Comparison of ENCODE assay signal across 2 cellular contexts in the genomic region with DNA sequence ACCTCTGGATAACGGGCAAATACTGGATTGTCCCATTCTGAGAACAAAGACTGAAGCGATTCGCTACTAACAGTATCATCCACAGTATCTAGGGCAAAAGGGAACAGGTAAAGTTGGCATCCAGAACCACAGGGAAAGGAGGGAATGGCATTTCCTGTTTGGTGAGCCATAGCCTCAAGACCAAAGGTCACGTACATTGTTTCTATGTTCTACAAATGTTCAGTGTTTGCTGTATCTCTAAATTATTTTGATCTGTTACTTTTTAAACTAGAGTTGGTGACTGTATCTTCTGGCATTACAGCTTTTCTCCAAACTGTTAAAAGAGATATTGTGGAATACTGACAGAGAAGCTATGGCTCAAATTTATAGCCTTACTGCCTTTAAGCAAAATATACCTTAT.
TF ChIP-seq lines count a peak whose summit lies in the region.

No MANE protein-coding gene starts in this region.

TF ChIP-seq in HCT116, 20 proteins besides CTCF, POLR2A, EP300 and RAD21:
- TF ChIP-seq EZH2 (IDR thresholded peaks at IDR 0.05) (no peak), ZFX (IDR thresholded peaks at IDR 0.05) (no peak), SRF (IDR thresholded peaks at IDR 0.05; ENCODE audit: low read depth) (no peak), FOSL1 (IDR thresholded peaks at IDR 0.05; ENCODE audit: low read depth) (no peak), EGR1 (IDR thresholded peaks at IDR 0.05; ENCODE audit: low read depth) (no peak), SIN3A (IDR thresholded peaks at IDR 0.05; ENCODE audit: low read depth) (no peak), ATF3 (IDR thresholded peaks at IDR 0.05) (no peak), CEBPB (IDR thresholded peaks at IDR 0.05; ENCODE audit: low read depth) (no peak), JUND (IDR thresholded peaks at IDR 0.05) (no peak), MAX (IDR thresholded peaks at IDR 0.05) (no peak)
- TF ChIP-seq, protein P1, sequence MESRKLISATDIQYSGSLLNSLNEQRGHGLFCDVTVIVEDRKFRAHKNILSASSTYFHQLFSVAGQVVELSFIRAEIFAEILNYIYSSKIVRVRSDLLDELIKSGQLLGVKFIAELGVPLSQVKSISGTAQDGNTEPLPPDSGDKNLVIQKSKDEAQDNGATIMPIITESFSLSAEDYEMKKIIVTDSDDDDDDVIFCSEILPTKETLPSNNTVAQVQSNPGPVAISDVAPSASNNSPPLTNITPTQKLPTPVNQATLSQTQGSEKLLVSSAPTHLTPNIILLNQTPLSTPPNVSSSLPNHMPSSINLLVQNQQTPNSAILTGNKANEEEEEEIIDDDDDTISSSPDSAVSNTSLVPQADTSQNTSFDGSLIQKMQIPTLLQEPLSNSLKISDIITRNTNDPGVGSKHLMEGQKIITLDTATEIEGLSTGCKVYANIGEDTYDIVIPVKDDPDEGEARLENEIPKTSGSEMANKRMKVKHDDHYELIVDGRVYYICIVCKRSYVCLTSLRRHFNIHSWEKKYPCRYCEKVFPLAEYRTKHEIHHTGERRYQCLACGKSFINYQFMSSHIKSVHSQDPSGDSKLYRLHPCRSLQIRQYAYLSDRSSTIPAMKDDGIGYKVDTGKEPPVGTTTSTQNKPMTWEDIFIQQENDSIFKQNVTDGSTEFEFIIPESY (IDR thresholded peaks at IDR 0.05; ENCODE audit: extremely low read depth, insufficient replicate concordance, low read length) = no peak
- TF ChIP-seq, protein P2, sequence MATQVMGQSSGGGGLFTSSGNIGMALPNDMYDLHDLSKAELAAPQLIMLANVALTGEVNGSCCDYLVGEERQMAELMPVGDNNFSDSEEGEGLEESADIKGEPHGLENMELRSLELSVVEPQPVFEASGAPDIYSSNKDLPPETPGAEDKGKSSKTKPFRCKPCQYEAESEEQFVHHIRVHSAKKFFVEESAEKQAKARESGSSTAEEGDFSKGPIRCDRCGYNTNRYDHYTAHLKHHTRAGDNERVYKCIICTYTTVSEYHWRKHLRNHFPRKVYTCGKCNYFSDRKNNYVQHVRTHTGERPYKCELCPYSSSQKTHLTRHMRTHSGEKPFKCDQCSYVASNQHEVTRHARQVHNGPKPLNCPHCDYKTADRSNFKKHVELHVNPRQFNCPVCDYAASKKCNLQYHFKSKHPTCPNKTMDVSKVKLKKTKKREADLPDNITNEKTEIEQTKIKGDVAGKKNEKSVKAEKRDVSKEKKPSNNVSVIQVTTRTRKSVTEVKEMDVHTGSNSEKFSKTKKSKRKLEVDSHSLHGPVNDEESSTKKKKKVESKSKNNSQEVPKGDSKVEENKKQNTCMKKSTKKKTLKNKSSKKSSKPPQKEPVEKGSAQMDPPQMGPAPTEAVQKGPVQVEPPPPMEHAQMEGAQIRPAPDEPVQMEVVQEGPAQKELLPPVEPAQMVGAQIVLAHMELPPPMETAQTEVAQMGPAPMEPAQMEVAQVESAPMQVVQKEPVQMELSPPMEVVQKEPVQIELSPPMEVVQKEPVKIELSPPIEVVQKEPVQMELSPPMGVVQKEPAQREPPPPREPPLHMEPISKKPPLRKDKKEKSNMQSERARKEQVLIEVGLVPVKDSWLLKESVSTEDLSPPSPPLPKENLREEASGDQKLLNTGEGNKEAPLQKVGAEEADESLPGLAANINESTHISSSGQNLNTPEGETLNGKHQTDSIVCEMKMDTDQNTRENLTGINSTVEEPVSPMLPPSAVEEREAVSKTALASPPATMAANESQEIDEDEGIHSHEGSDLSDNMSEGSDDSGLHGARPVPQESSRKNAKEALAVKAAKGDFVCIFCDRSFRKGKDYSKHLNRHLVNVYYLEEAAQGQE (IDR thresholded peaks at IDR 0.05; ENCODE audit: low read depth) = no peak

TF ChIP-seq in GM23338, 12 proteins besides CTCF, POLR2A, EP300 and RAD21:
- TF ChIP-seq JUNB (IDR thresholded peaks at IDR 0.05; ENCODE audit: unreplicated experiment) (no peak), ZNF462 (CRISPR knock-in tag; IDR thresholded peaks at IDR 0.05) (no peak), POLR2AphosphoS5 (IDR thresholded peaks at IDR 0.05; ENCODE audit: low read depth) (no peak), CREB1 (CRISPR knock-in tag; IDR thresholded peaks at IDR 0.05; ENCODE audit: low read depth) (no peak), ETS1 (IDR thresholded peaks at IDR 0.05) (no peak), ZNF114 (CRISPR knock-in tag; IDR thresholded peaks at IDR 0.05) (no peak), STAT1 (IDR thresholded peaks at IDR 0.05; ENCODE audit: unreplicated experiment) (no peak), NANOG (IDR thresholded peaks at IDR 0.05; ENCODE audit: borderline replicate concordance) (no peak), EZH2 (IDR thresholded peaks at IDR 0.05; ENCODE audit: low read depth, unreplicated experiment) (no peak), EZH2phosphoT487 (IDR thresholded peaks at IDR 0.05; ENCODE audit: unreplicated experiment) (no peak), ZNF331 (CRISPR knock-in tag; IDR thresholded peaks at IDR 0.05; ENCODE audit: low read depth) (no peak)
- TF ChIP-seq, protein P2 (IDR thresholded peaks at IDR 0.05; ENCODE audit: unreplicated experiment) = no peak
